In genomic region chrX:39133971-39134370, GRCh38 we compare ENCODE assay signal across 9 cellular contexts.
A peak's percentile ranks its signal among the peaks of the same experiment; 100 is the strongest.
DNase-seq lines count a peak whose midpoint lies in the region; ATAC-seq and TF ChIP-seq lines count a peak whose summit lies in the region.
"Had no signal": no experiment of that assay in that cellular context is flagged by ENCODE, and none has a peak within 500 bp of the region (broad histone marks: within the 10 kb centered on the region; RNA-seq: fewer than 3 reads in every experiment).

No MANE protein-coding gene starts in this region.

- no peaks in the 10 kb centered on the region for H3K4me1 Mint-ChIP-seq in activated CD8-positive, alpha-beta T cell treated with anti-CD3 and anti-CD28 coated beads, Interleukin-2, amount 10 ng/mL, durations not matched to agents 7 days and 5 days (ENCODE audit: low read depth)
- H3K4me1 Mint-ChIP-seq: CD4-positive, alpha-beta memory T cell had no signal

- H3K27me3 Mint-ChIP-seq in activated CD8-positive, alpha-beta T cell treated with anti-CD3 and anti-CD28 coated beads, Interleukin-2, amount 10 ng/mL, durations not matched to agents 7 days and 5 days (ENCODE audit: low read depth), result no peaks in the 10 kb centered on the region
- H3K27me3 Mint-ChIP-seq: CD4-positive, alpha-beta memory T cell had no signal

- no peaks in the 10 kb centered on the region for H3K79me2 ChIP-seq in osteoblast (ENCODE audit: insufficient read depth, low read length)

- H3K4me3 ChIP-seq in osteoblast (ENCODE audit: insufficient read depth, low read length), result no peak overlapping the region

- no peak overlapping the region for H3K4me3 Mint-ChIP-seq in activated CD8-positive, alpha-beta T cell treated with anti-CD3 and anti-CD28 coated beads, Interleukin-2, amount 10 ng/mL, durations not matched to agents 7 days and 5 days
- H3K4me3 Mint-ChIP-seq: CD4-positive, alpha-beta memory T cell had no signal

- DNase-seq in SIG-M5 treated with dmso at 0.1 percent for 504 hours (lab: John Stamatoyannopoulos, UW; ENCODE audit: unreplicated experiment) (peak; percentile 14), SIG-M5 (lab: John Stamatoyannopoulos, UW) (no peak), osteoblast (ENCODE audit: insufficient read length, low spot score, missing footprints) (no peak), NCI-H446 treated with DMSO at 0.1 percent for 48 hours (lab: John Stamatoyannopoulos, UW) (no peak)
- peak; percentile 24 for DNase-seq in activated CD8-positive, alpha-beta T cell treated with anti-CD3 and anti-CD28 coated beads, Interleukin-2, amount 10 ng/mL, durations not matched to agents 7 days and 5 days
- peak; percentile 19 to 25 for DNase-seq in stimulated activated CD4-positive, alpha-beta T cell treated with anti-CD3 and anti-CD28 coated beads, Interleukin-2, amount 100 ng/mL, for 24 hours

- no peak for ATAC-seq in activated CD8-positive, alpha-beta T cell treated with anti-CD3 and anti-CD28 coated beads, Interleukin-2, amount 10 ng/mL, durations not matched to agents 7 days and 5 days
- no peak for ATAC-seq in HG03139 (IDR thresholded peaks at IDR 0.05; ENCODE audit: unreplicated experiment)

- no peaks in the 10 kb centered on the region for H3K9me3 ChIP-seq in osteoblast (ENCODE audit: low read depth, low read length)

- TF ChIP-seq RAD21 in Ishikawa (IDR thresholded peaks at IDR 0.05; ENCODE audit: low read depth), result 0 out of 2 replicates have a peak, but pooled peaks have one; percentile 11

- CTCF ChIA-PET in activated CD8-positive, alpha-beta T cell treated with anti-CD3 and anti-CD28 coated beads, Interleukin-2, amount 10 ng/mL, durations not matched to agents 7 days and 5 days (lab: Charles Lee), result interaction anchor here (1.1 to 1.3 kb wide), 4 partner anchors 15 to 28 kb away, joined by 3 to 4 read pairs (median 3); no protein-coding TSS in a partner anchor

- H4K20me1 ChIP-seq in osteoblast (ENCODE audit: insufficient read depth, low read length), result peaks cover 3% of the 10 kb centered on the region

- no peak overlapping the region for H3K4me2 ChIP-seq in osteoblast (ENCODE audit: insufficient read depth, low read length)

- TF ChIP-seq EP300 in Ishikawa (IDR thresholded peaks at IDR 0.05; ENCODE audit: borderline replicate concordance), result no peak

- no peaks in the 10 kb centered on the region for H3K36me3 ChIP-seq in osteoblast (ENCODE audit: insufficient read depth, low read length)

- H2AFZ ChIP-seq in osteoblast (ENCODE audit: low read length), result no peak overlapping the region

- no peaks in the 10 kb centered on the region for H3K9me3 Mint-ChIP-seq in activated CD8-positive, alpha-beta T cell treated with anti-CD3 and anti-CD28 coated beads, Interleukin-2, amount 10 ng/mL, durations not matched to agents 7 days and 5 days (ENCODE audit: insufficient read depth)

- no peak for TF ChIP-seq CTCF in osteoblast (IDR thresholded peaks at IDR 0.05; ENCODE audit: extremely low read depth, low read depth, low read length)

- H3K36me3 Mint-ChIP-seq in activated CD8-positive, alpha-beta T cell treated with anti-CD3 and anti-CD28 coated beads, Interleukin-2, amount 10 ng/mL, durations not matched to agents 7 days and 5 days (ENCODE audit: low read depth), result no peaks in the 10 kb centered on the region
- H3K36me3 Mint-ChIP-seq: CD4-positive, alpha-beta memory T cell had no signal

- H3K27ac ChIP-seq in osteoblast (ENCODE audit: low read depth, low read length), result no peak overlapping the region

- POLR2A ChIA-PET in activated CD8-positive, alpha-beta T cell treated with anti-CD3 and anti-CD28 coated beads, Interleukin-2, amount 10 ng/mL, durations not matched to agents 7 days and 5 days (lab: Charles Lee), result no interaction called here

- H3K4me1 ChIP-seq in osteoblast (ENCODE audit: insufficient read depth, low read length), result no peaks in the 10 kb centered on the region

- peaks cover 18% of the 10 kb centered on the region for H3K27me3 ChIP-seq in osteoblast (ENCODE audit: insufficient read depth, low read length)

- no peak overlapping the region for H3K27ac Mint-ChIP-seq in activated CD8-positive, alpha-beta T cell treated with anti-CD3 and anti-CD28 coated beads, Interleukin-2, amount 10 ng/mL, durations not matched to agents 7 days and 5 days
- H3K27ac Mint-ChIP-seq: CD4-positive, alpha-beta memory T cell had no signal

TF ChIP-seq in Ishikawa, 13 proteins besides CTCF, POLR2A, EP300 and RAD21:
- TF ChIP-seq YY1 (IDR thresholded peaks at IDR 0.05; ENCODE audit: low read depth), result no peak
- TF ChIP-seq CREB1 (IDR thresholded peaks at IDR 0.05; ENCODE audit: low read depth), result no peak
- TF ChIP-seq TAF1 (IDR thresholded peaks at IDR 0.05; ENCODE audit: low read depth), result no peak
- TF ChIP-seq CEBPB (IDR thresholded peaks at IDR 0.05), result no peak
- TF ChIP-seq REST (IDR thresholded peaks at IDR 0.05; ENCODE audit: low read depth), result no peak
- no peak for TF ChIP-seq TCF12 (IDR thresholded peaks at IDR 0.05; ENCODE audit: low read depth)
- no peak for TF ChIP-seq ZBTB7A (IDR thresholded peaks at IDR 0.05; ENCODE audit: low read depth)
- no peak for TF ChIP-seq TEAD4 (IDR thresholded peaks at IDR 0.05)
- no peak for TF ChIP-seq USF1 (IDR thresholded peaks at IDR 0.05)
- no peak for TF ChIP-seq EGR1 (IDR thresholded peaks at IDR 0.05)
- no peak for TF ChIP-seq FOXM1 (IDR thresholded peaks at IDR 0.05; ENCODE audit: borderline replicate concordance, low read depth)
- no peak for TF ChIP-seq NFIC (IDR thresholded peaks at IDR 0.05)
- TF ChIP-seq, protein P1, sequence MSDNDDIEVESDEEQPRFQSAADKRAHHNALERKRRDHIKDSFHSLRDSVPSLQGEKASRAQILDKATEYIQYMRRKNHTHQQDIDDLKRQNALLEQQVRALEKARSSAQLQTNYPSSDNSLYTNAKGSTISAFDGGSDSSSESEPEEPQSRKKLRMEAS (IDR thresholded peaks at IDR 0.05), result no peak

Comparison
In these comparisons a context has a peak if more than half of its experiments do, and no peak if none do; other contexts are left out.
1. DNase-seq: peak in SIG-M5 treated with dmso at 0.1 percent for 504 hours (single experiment), activated CD8-positive, alpha-beta T cell treated with anti-CD3 and anti-CD28 coated beads, Interleukin-2, amount 10 ng/mL, durations not matched to agents 7 days and 5 days (single experiment) and stimulated activated CD4-positive, alpha-beta T cell treated with anti-CD3 and anti-CD28 coated beads, Interleukin-2, amount 100 ng/mL, for 24 hours (2 of 2); none in SIG-M5 (single experiment), osteoblast (single experiment) and NCI-H446 treated with DMSO at 0.1 percent for 48 hours (single experiment).